ENCODE assay signal across 8 cellular contexts in genomic region chr1:229410692-229411433, GRCh38. TPM values are rescaled to one million over a fixed set of nuclear protein-coding genes. Genes with fewer than 3 reads are reported as not detected.
A peak's percentile ranks its signal among the peaks of the same experiment; 100 is the strongest.
DNase-seq lines count a peak whose midpoint lies in the region; ATAC-seq, FAIRE-seq and TF ChIP-seq lines count a peak whose summit lies in the region.

No MANE protein-coding gene starts in this region.

- peak; percentile 83 for DNase-seq in Ammon's horn (ENCODE audit: low spot score)
- DNase-seq in HPDE6-E6E7 (ENCODE audit: extremely low spot score), result peak; percentile 62
- DNase-seq in NCI-H82 treated with DMSO at 0.1 percent for 48 hours (lab: John Stamatoyannopoulos, UW; ENCODE audit: unreplicated experiment), result peak; percentile 80
- peak; percentile 65 for DNase-seq in bronchial epithelial cell (ENCODE audit: low read depth)
- peak; percentile 73 for DNase-seq in left kidney (ENCODE audit: low read depth, low spot score)
- peak in 1 of 2 donors; percentile 78 for DNase-seq in upper lobe of left lung

- H3K4me3 ChIP-seq in bronchial epithelial cell (ENCODE audit: low read depth, low read length) (no peak overlapping the region), upper lobe of left lung (no peak overlapping the region)

- H3K27me3 ChIP-seq in bronchial epithelial cell (ENCODE audit: control insufficient read depth, insufficient read depth, low read length), result peaks cover 36% of the 10 kb centered on the region
- peaks cover 0 to 27% (median 8%) of the 10 kb centered on the region in 4 donors for H3K27me3 ChIP-seq in upper lobe of left lung

- H3K4me1 ChIP-seq in upper lobe of left lung, result peaks cover 18 to 49% (median 32%) of the 10 kb centered on the region in 4 donors

- no peak for FAIRE-seq in bronchial epithelial cell (lab: Jason Lieb, UNC)

- no peak for TF ChIP-seq EP300 in upper lobe of left lung (IDR thresholded peaks at IDR 0.05)

- H3K36me3 ChIP-seq in bronchial epithelial cell (ENCODE audit: control insufficient read depth, insufficient read depth, low read length) (no peaks in the 10 kb centered on the region), upper lobe of left lung (no peaks in the 10 kb centered on the region)

- peak overlapping the region in 1 of 4 donors; percentile 8 for H3K27ac ChIP-seq in upper lobe of left lung

- no peak for TF ChIP-seq POLR2A in upper lobe of left lung (IDR thresholded peaks at IDR 0.05)

- ATAC-seq in upper lobe of left lung (ENCODE audit: low FRiP score in 2 of 2) (peak; percentile 74 to 75), HG03139 (IDR thresholded peaks at IDR 0.05; ENCODE audit: unreplicated experiment) (no peak), GM21515 (IDR thresholded peaks at IDR 0.05; ENCODE audit: unreplicated experiment) (no peak)

- no peaks in the 10 kb centered on the region for H3K9me3 ChIP-seq in upper lobe of left lung

- WGBS in upper lobe of left lung, 2 donors, result 30% methylated on average over 12 to 14 of the region's 14 CpGs

- TF ChIP-seq CTCF in bronchial epithelial cell (IDR thresholded peaks at IDR 0.05; ENCODE audit: insufficient read depth, low read length, severe bottlenecking) (peak; percentile 5), upper lobe of left lung (IDR thresholded peaks at IDR 0.05) (no peak)

RNA-seq across cellular contexts. Expression of gene ACTA1, which starts 23.0 kb away (rescaled TPM):
- total RNA-seq in bronchial epithelial cell (not detected in 2 replicates), upper lobe of left lung (under 1 TPM in 2 of 6 donors, not detected in 4; 0.17 to 0.26 TPM)

Comparison
In these comparisons a context has a peak if more than half of its experiments do, and no peak if none do; other contexts are left out.
1. ATAC-seq: peak in upper lobe of left lung (2 of 2); none in HG03139 (single experiment) and GM21515 (single experiment).